In genomic region chr17:7475764-7476422, GRCh38 we compare ENCODE assay signal across 9 cellular contexts. TPM values are rescaled to one million over a fixed set of nuclear protein-coding genes. Genes with fewer than 3 reads are reported as not detected.
DNase-seq lines count a peak whose midpoint lies in the region; ATAC-seq and TF ChIP-seq lines count a peak whose summit lies in the region.
"Had no signal": no experiment of that assay in that cellular context is flagged by ENCODE, and none has a peak within 500 bp of the region (broad histone marks: within the 10 kb centered on the region; RNA-seq: fewer than 3 reads in every experiment).

No MANE protein-coding gene starts in this region.

- TF ChIP-seq CTCF in PC-9 (conservative IDR thresholded peaks at IDR 0.05) (no peak), nephron (IDR thresholded peaks at IDR 0.05; ENCODE audit: unreplicated experiment in 3 of 3) (no peak)

- H3K4me1 ChIP-seq in PC-9 (replicated peaks; ENCODE audit: insufficient read depth) (peaks cover 37% of the 10 kb centered on the region), esophagus (ENCODE audit: control insufficient read depth in 2 of 2, insufficient read depth in 2 of 2, low read length in 1 of 2) (peaks cover 12 to 31% of the 10 kb centered on the region in 2 donors)

- no peaks in the 10 kb centered on the region for H3K9me3 Mint-ChIP-seq in nephron

- H3K27me3 Mint-ChIP-seq in nephron (ENCODE audit: low read depth), result no peaks in the 10 kb centered on the region

- H3K27ac Mint-ChIP-seq in nephron, result peak overlapping the region; percentile 91 to 96 (median 95)

- CTCF ChIA-PET in PC-9 (lab: Charles Lee), result interaction anchor here (1.0 kb wide), 1 partner anchor 21 kb away, joined by 4 read pairs; no protein-coding TSS in a partner anchor

- H3K9me2 ChIP-seq in PC-9 (ENCODE audit: insufficient read depth), result no peaks in the 10 kb centered on the region

- H3K4me3 ChIP-seq in PC-9 (no peak overlapping the region), esophagus (ENCODE audit: low read depth in 1 of 2, low read length in 2 of 2) (no peak overlapping the region)

- no peak for ATAC-seq in HG03159 (IDR thresholded peaks at IDR 0.05; ENCODE audit: unreplicated experiment)

- H4K20me1 ChIP-seq in PC-9 (ENCODE audit: insufficient read depth), result no peaks in the 10 kb centered on the region

- peak overlapping the region; percentile 21 for H3K4me2 ChIP-seq in PC-9

- no peaks in the 10 kb centered on the region for H3K36me3 ChIP-seq in PC-9 (ENCODE audit: low read depth)
- H3K36me3 ChIP-seq in esophagus (ENCODE audit: control insufficient read depth in 2 of 2, insufficient read depth in 2 of 2, low read length in 1 of 2), result no peaks in the 10 kb centered on the region

- H3K27ac ChIP-seq in PC-9, result peak overlapping the region; percentile 32; the same call in 1 of the 2 replicates
- peak overlapping the region; percentile 96 to 100 for H3K27ac ChIP-seq in esophagus (ENCODE audit: low read depth in 2 of 2, low read length in 1 of 2)

- H2AFZ ChIP-seq in PC-9, result no peak overlapping the region

- BruUV-seq in PC-9 (replicated peaks; lab: Mats Ljungman, UMichigan), result no TSS peak

- H3K4me3 Mint-ChIP-seq in nephron, result peak overlapping the region in 2 of 3 experiments; percentile 80 to 81

- no peaks in the 10 kb centered on the region for H3K9me3 ChIP-seq in PC-9 (ENCODE audit: insufficient read depth, low read depth)
- no peaks in the 10 kb centered on the region for H3K9me3 ChIP-seq in esophagus (ENCODE audit: control insufficient read depth in 2 of 2, insufficient read depth in 1 of 2, low read depth in 1 of 2, low read length in 1 of 2)

- no peaks in the 10 kb centered on the region for H3K27me3 ChIP-seq in PC-9 (ENCODE audit: insufficient read depth, low read depth)
- no peaks in the 10 kb centered on the region for H3K27me3 ChIP-seq in esophagus (ENCODE audit: control insufficient read depth in 1 of 2, insufficient read depth in 2 of 2, low read length in 2 of 2)

- WGBS in esophagus, 2 donors, result 43 to 56% methylated on average over 15 of the region's 15 CpGs

- DNase-seq in AG20443 (ENCODE audit: low spot score), result peak; percentile 82
- DNase-seq in PC-9, result no peak
- DNase-seq in NCI-H187 treated with DMSO at 0.1 percent for 48 hours (lab: John Stamatoyannopoulos, UW), result no peak
- no peak for DNase-seq in activated gamma-delta T cell treated with Interleukin-2 at 50 U/mL for 16 hours
- no peak for DNase-seq in NCI-H1694 treated with DMSO at 0.1 percent for 48 hours (lab: John Stamatoyannopoulos, UW)
- DNase-seq: NCI-H1930 had no signal

- peaks cover 38% of the 10 kb centered on the region for H3K4me1 Mint-ChIP-seq in nephron

- intact Hi-C loops in PC-9 (cut with micrococcal nuclease; ENCODE audit: unreplicated experiment), result loop anchor here (2.0 kb wide), 1 partner anchor 31 kb away; the partner anchor contains the start of gene CHRNB1

- peaks cover 58% of the 10 kb centered on the region for H3K79me2 ChIP-seq in PC-9 (ENCODE audit: low read depth)

- H3K36me3 Mint-ChIP-seq in nephron (ENCODE audit: low read depth), result peaks cover 5% of the 10 kb centered on the region

- POLR2A ChIA-PET in PC-9 (lab: Charles Lee; ENCODE audit: unreplicated experiment), result interaction anchor here (0.6 to 0.7 kb wide), 3 partner anchors 72 to 145 kb away, joined by 3 to 11 read pairs (median 6); no protein-coding TSS in a partner anchor

- peaks cover 14% of the 10 kb centered on the region; the same call in 1 of the 2 replicates for H3F3A ChIP-seq in PC-9 (ENCODE audit: insufficient read depth, low read depth)

RNA-seq across cellular contexts. Expression of gene ZBTB4, which starts 3.5 kb away (rescaled TPM):
- 50.6 and 54.0 TPM in 2 replicates for total RNA-seq in PC-9 (2021)
- 10 to 100 TPM; 15.5 to 19.1 TPM for polyA plus RNA-seq in esophagus

RNA-seq across cellular contexts. Expression of gene SLC35G6, which starts 5.4 kb away (rescaled TPM):
- total RNA-seq in PC-9 (2021), result not detected in 2 replicates
- polyA plus RNA-seq in esophagus, result under 1 TPM in 1 of 2 donors, not detected in 1; 0.01 TPM

RNA-seq across cellular contexts. Expression of gene POLR2A, which starts 8.3 kb away (rescaled TPM):
- 149 and 166 TPM in 2 replicates for total RNA-seq in PC-9 (2021)
- 10 to 100 TPM; 33.8 to 56.6 TPM for polyA plus RNA-seq in esophagus

RNA-seq across cellular contexts. Expression of gene CHRNB1, which starts 31.0 kb away (rescaled TPM):
- total RNA-seq in PC-9 (2021), result 31.9 and 53.4 TPM in 2 replicates
- polyA plus RNA-seq in esophagus, result 1 to 10 TPM; 7.0 to 7.4 TPM

RNA-seq across cellular contexts. Expression of gene FGF11, which starts 36.6 kb away (rescaled TPM):
- total RNA-seq in PC-9 (2021), result 15.2 and 23.2 TPM in 2 replicates
- 10 to 100 TPM in 1 of 2 donors, 1 to 10 TPM in 1; 5.6 to 16.5 TPM for polyA plus RNA-seq in esophagus
